ENCODE assay signal across 19 cellular contexts in the genomic region with DNA sequence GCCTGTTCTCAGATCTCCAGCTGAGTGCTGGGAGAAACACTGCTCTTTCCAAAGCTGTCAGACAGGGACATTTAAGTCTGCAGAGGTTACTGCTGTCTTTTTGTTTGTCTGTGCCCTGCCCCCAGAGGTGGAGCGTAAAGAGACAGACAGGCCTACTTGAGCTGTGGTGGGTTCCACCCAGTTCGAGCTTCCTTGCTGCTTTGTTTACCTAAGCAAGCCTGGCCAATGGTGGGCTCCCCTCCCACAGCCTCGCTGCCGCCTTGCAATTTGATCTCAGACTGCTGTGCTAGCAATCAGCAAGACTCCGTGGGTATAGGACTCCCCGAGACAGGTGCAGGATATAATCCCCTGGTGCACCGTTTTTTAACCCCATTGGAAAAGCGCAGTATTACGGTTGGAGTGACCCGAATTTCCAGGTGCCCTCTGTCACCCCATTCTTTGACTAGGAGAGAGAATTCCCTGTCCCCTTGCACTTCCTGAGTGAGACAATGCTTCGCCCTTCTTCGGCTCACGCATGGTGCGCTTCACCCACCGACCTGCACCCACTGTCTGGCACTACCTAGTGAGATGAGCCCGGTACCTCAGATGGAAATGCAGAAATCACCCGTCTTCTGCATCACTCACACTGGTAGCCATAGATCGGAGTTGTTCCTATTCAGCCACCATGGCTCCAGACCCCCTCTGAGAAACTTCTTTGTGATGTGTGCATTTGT.
"Had no signal": no experiment of that assay in that cellular context is flagged by ENCODE, and none has a peak within 500 bp of the region (broad histone marks: within the 10 kb centered on the region; RNA-seq: fewer than 3 reads in every experiment).

No MANE protein-coding gene starts in this region.

- H3K4me3 Mint-ChIP-seq: activated CD4-positive, alpha-beta memory T cell treated with anti-CD3 and anti-CD28 coated beads, Interleukin-2, amount 10 ng/mL, durations not matched to agents 7 days and 5 days; activated CD4-positive, alpha-beta T cell treated with anti-CD3 and anti-CD28 coated beads, Interleukin-2, amount 10 ng/mL, durations not matched to agents 24 days and 14 days; activated T-cell treated with anti-CD3 and anti-CD28 coated beads, Interleukin-2, amount 50 U/mL, for 4 hours; activated T-helper 17 cell treated with anti-CD3 and anti-CD28 coated beads, Interleukin-2, amount 50 U/mL, for 72 hours; dendritic cell treated with granulocyte-macrophage colony-stimulating factor and Interleukin-4, amounts not matched to agents 40 ng/mL and 50 ng/mL, for 4 days; natural killer cell treated with Interleukin-12 subunit alpha and Interleukin-12 subunit beta and Interleukin-15 and Interleukin-18, amount 100 ng/mL, for 72 hours had no signal

- H3K27ac Mint-ChIP-seq: activated CD4-positive, alpha-beta memory T cell treated with anti-CD3 and anti-CD28 coated beads, Interleukin-2, amount 10 ng/mL, durations not matched to agents 7 days and 5 days; activated CD4-positive, alpha-beta T cell treated with anti-CD3 and anti-CD28 coated beads, Interleukin-2, amount 10 ng/mL, durations not matched to agents 24 days and 14 days; activated naive CD4-positive, alpha-beta T cell treated with anti-CD3 and anti-CD28 coated beads, Interleukin-2, amount 50 U/mL, for 72 hours; activated T-helper 17 cell treated with anti-CD3 and anti-CD28 coated beads, Interleukin-2, amount 50 U/mL, for 72 hours; dendritic cell treated with granulocyte-macrophage colony-stimulating factor and Interleukin-4, amounts not matched to agents 40 ng/mL and 50 ng/mL, for 4 days; natural killer cell treated with Interleukin-12 subunit alpha and Interleukin-12 subunit beta and Interleukin-15 and Interleukin-18, amount 100 ng/mL, for 72 hours; progenitor cell of endocrine pancreas had no signal

- H3K4me1 Mint-ChIP-seq: activated CD4-positive, alpha-beta memory T cell treated with anti-CD3 and anti-CD28 coated beads, Interleukin-2, amount 10 ng/mL, durations not matched to agents 7 days and 5 days; activated CD4-positive, alpha-beta T cell treated with anti-CD3 and anti-CD28 coated beads, Interleukin-2, amount 10 ng/mL, durations not matched to agents 24 days and 14 days; activated T-helper 17 cell treated with anti-CD3 and anti-CD28 coated beads, Interleukin-2, amount 50 U/mL, for 72 hours had no signal

- ATAC-seq: activated naive CD4-positive, alpha-beta T cell treated with anti-CD3 and anti-CD28 coated beads, Interleukin-2, amount 50 U/mL, for 72 hours; activated T-cell treated with anti-CD3 and anti-CD28 coated beads, Interleukin-2, amount 50 U/mL, for 4 hours; activated T-helper 17 cell treated with anti-CD3 and anti-CD28 coated beads, Interleukin-2, amount 50 U/mL, for 72 hours; heart right ventricle; mucosa of descending colon; natural killer cell treated with Interleukin-12 subunit alpha and Interleukin-12 subunit beta and Interleukin-15 and Interleukin-18, amount 100 ng/mL, for 72 hours had no signal

- DNase-seq: activated CD4-positive, alpha-beta memory T cell treated with anti-CD3 and anti-CD28 coated beads, Interleukin-2, amount 10 ng/mL, durations not matched to agents 7 days and 5 days; activated CD4-positive, alpha-beta T cell treated with anti-CD3 and anti-CD28 coated beads, Interleukin-2, amount 10 ng/mL, durations not matched to agents 24 days and 14 days; activated CD4-positive, CD25-positive, alpha-beta regulatory T cell treated with anti-CD3 and anti-CD28 coated beads, Interleukin-2, amount 50 U/mL, for 72 hours; activated naive CD4-positive, alpha-beta T cell; activated T-cell treated with anti-CD3 and anti-CD28 coated beads, Interleukin-2, amount 50 U/mL, for 4 hours; central memory CD4-positive, alpha-beta T cell; esophagus squamous epithelium; foreskin melanocyte; heart right ventricle; left ventricle myocardium inferior; retina; stimulated activated CD4-positive, alpha-beta T cell treated with anti-CD3 and anti-CD28 coated beads, Interleukin-2, amount 100 ng/mL, for 48 hours; stimulated activated naive CD4-positive, alpha-beta T cell treated with Interleukin-2 at 50 U/mL for 16 hours had no signal

- H3K27me3 Mint-ChIP-seq: activated CD4-positive, alpha-beta memory T cell treated with anti-CD3 and anti-CD28 coated beads, Interleukin-2, amount 10 ng/mL, durations not matched to agents 7 days and 5 days; activated CD4-positive, alpha-beta T cell treated with anti-CD3 and anti-CD28 coated beads, Interleukin-2, amount 10 ng/mL, durations not matched to agents 24 days and 14 days; activated T-helper 17 cell treated with anti-CD3 and anti-CD28 coated beads, Interleukin-2, amount 50 U/mL, for 72 hours; dendritic cell treated with granulocyte-macrophage colony-stimulating factor and Interleukin-4, amounts not matched to agents 40 ng/mL and 50 ng/mL, for 4 days; natural killer cell treated with Interleukin-12 subunit alpha and Interleukin-12 subunit beta and Interleukin-15 and Interleukin-18, amount 100 ng/mL, for 72 hours; progenitor cell of endocrine pancreas had no signal
